10 cellular contexts compared by ENCODE assay signal in genomic region chr19:15280048-15280725, GRCh38. TPM values are rescaled to one million over a fixed set of nuclear protein-coding genes. Genes with fewer than 3 reads are reported as not detected.
DNase-seq lines count a peak whose midpoint lies in the region; FAIRE-seq and TF ChIP-seq lines count a peak whose summit lies in the region.
"Had no signal": no experiment of that assay in that cellular context is flagged by ENCODE, and none has a peak within 500 bp of the region (broad histone marks: within the 10 kb centered on the region; RNA-seq: fewer than 3 reads in every experiment).

No MANE protein-coding gene starts in this region.

- H3K4me3 Mint-ChIP-seq in neural progenitor cell, result peak overlapping the region; percentile 72

- H2AFZ ChIP-seq in ACC112 (ENCODE audit: low read length, unreplicated experiment) (no peak overlapping the region), neural progenitor cell (replicated peaks) (no peak overlapping the region)

- peak overlapping the region; percentile 74 for H3K27ac Mint-ChIP-seq in neural progenitor cell

- no peaks in the 10 kb centered on the region for H3K27me3 ChIP-seq in ACC112 (ENCODE audit: insufficient read depth, low read length)
- no peaks in the 10 kb centered on the region for H3K27me3 ChIP-seq in esophagus (ENCODE audit: control insufficient read depth in 1 of 2, insufficient read depth in 2 of 2, low read length in 2 of 2)
- no peaks in the 10 kb centered on the region for H3K27me3 ChIP-seq in neural progenitor cell
- H3K27me3 ChIP-seq in small intestine (ENCODE audit: control insufficient read depth in 2 of 2, insufficient read depth in 2 of 2, low read length in 2 of 2), result no peaks in the 10 kb centered on the region

- H3K4me1 ChIP-seq in ACC112 (ENCODE audit: control insufficient read depth, insufficient read depth, low read length, unreplicated experiment) (peaks cover 39% of the 10 kb centered on the region), esophagus (ENCODE audit: control insufficient read depth in 2 of 2, insufficient read depth in 2 of 2, low read length in 1 of 2) (peaks cover 28 to 50% of the 10 kb centered on the region in 2 donors), neural progenitor cell (peaks cover 49% of the 10 kb centered on the region), small intestine (ENCODE audit: control insufficient read depth in 2 of 2, insufficient read depth in 1 of 2, low read depth in 1 of 2, low read length in 1 of 2) (peaks cover 5 to 39% of the 10 kb centered on the region in 2 donors)

- no peak overlapping the region for H3K4me3 ChIP-seq in ACC112 (ENCODE audit: low read depth, low read length)
- no peak overlapping the region for H3K4me3 ChIP-seq in esophagus (ENCODE audit: low read depth in 1 of 2, low read length in 2 of 2)
- H3K4me3 ChIP-seq in neural progenitor cell, result peak overlapping the region; percentile 37
- no peak overlapping the region for H3K4me3 ChIP-seq in small intestine (ENCODE audit: low read depth in 1 of 2, low read length in 2 of 2)

- peaks cover 30% of the 10 kb centered on the region for H3F3A ChIP-seq in neural progenitor cell (ENCODE audit: low read depth)

- DNase-seq in NCI-H82 (lab: John Stamatoyannopoulos, UW), result peak; percentile 91
- no peak for DNase-seq in neural progenitor cell (ENCODE audit: low spot score)
- no peak for DNase-seq in small intestine
- no peak for DNase-seq in A172 (ENCODE audit: low spot score)
- DNase-seq in amygdala (lab: John Stamatoyannopoulos, UW), result no peak
- DNase-seq in erythroblast (lab: John Stamatoyannopoulos, UW), result no peak
- DNase-seq: DND-41 had no signal

- H3K4me1 Mint-ChIP-seq in neural progenitor cell, result peaks cover 71% of the 10 kb centered on the region

- no peaks in the 10 kb centered on the region for H3K36me3 Mint-ChIP-seq in neural progenitor cell

- peaks cover 92% of the 10 kb centered on the region for H3K79me2 ChIP-seq in ACC112 (ENCODE audit: control insufficient read depth, insufficient read depth, low read length, unreplicated experiment)
- peaks cover 100% of the 10 kb centered on the region for H3K79me2 ChIP-seq in neural progenitor cell (ENCODE audit: low read depth)

- H3K9me3 Mint-ChIP-seq in neural progenitor cell, result no peaks in the 10 kb centered on the region

- TF ChIP-seq CTCF in neural progenitor cell (IDR thresholded peaks at IDR 0.05), result no peak

- no peaks in the 10 kb centered on the region for H3K36me3 ChIP-seq in ACC112 (ENCODE audit: insufficient read depth, low read length)
- H3K36me3 ChIP-seq in esophagus (ENCODE audit: control insufficient read depth in 2 of 2, insufficient read depth in 2 of 2, low read length in 1 of 2), result no peaks in the 10 kb centered on the region
- H3K36me3 ChIP-seq in neural progenitor cell, result no peaks in the 10 kb centered on the region
- peaks cover 0 to 2% of the 10 kb centered on the region in 2 donors for H3K36me3 ChIP-seq in small intestine (ENCODE audit: control insufficient read depth in 2 of 2, insufficient read depth in 2 of 2, low read length in 2 of 2)

- no peak for TF ChIP-seq POLR2A in erythroblast (IDR thresholded peaks at IDR 0.05; ENCODE audit: low read length)

- 58 to 59% methylated on average over 6 of the region's 6 CpGs for WGBS in esophagus, 2 donors
- 54 to 63% (median 56%) methylated on average over 6 of the region's 6 CpGs for WGBS in small intestine, 3 donors

- H3K27ac ChIP-seq in ACC112 (ENCODE audit: low read depth, low read length) (peak overlapping the region; percentile 41; the same call in 1 of the 2 replicates), esophagus (ENCODE audit: low read depth in 2 of 2, low read length in 1 of 2) (peak overlapping the region; percentile 68 to 80), neural progenitor cell (peak overlapping the region; percentile 94), small intestine (ENCODE audit: low read depth in 1 of 2, low read length in 1 of 2) (no peak overlapping the region)

- peaks cover 3% of the 10 kb centered on the region for H3K27me3 Mint-ChIP-seq in neural progenitor cell (ENCODE audit: insufficient read depth, low read depth)

- peak overlapping the region; percentile 75 for H3K4me2 ChIP-seq in neural progenitor cell

- no peak for FAIRE-seq in small intestine (lab: Jason Lieb, UNC)
- FAIRE-seq: bronchial epithelial cell had no signal

- no peak overlapping the region for H3K9ac ChIP-seq in neural progenitor cell

- H3K9me3 ChIP-seq in esophagus (ENCODE audit: control insufficient read depth in 2 of 2, insufficient read depth in 1 of 2, low read depth in 1 of 2, low read length in 1 of 2), result no peaks in the 10 kb centered on the region
- H3K9me3 ChIP-seq in neural progenitor cell (ENCODE audit: low read depth), result no peaks in the 10 kb centered on the region
- H3K9me3 ChIP-seq in small intestine (ENCODE audit: control insufficient read depth, low read depth), result no peaks in the 10 kb centered on the region

- H4K20me1 ChIP-seq in neural progenitor cell (ENCODE audit: low read depth), result peaks cover 100% of the 10 kb centered on the region

RNA-seq across cellular contexts. Expression of gene EPHX3, which starts 47.9 kb away (rescaled TPM):
- polyA plus RNA-seq in esophagus, result 10 to 100 TPM; 30.4 to 69.8 TPM
- total RNA-seq in neural progenitor cell (ENCODE audit: low replicate concordance), result 2.2 and 2.3 TPM in 2 replicates
- polyA plus RNA-seq in small intestine, result under 1 TPM in 1 of 3 donors, not detected in 2; 0.76 TPM
- not detected in 2 replicates for total RNA-seq in A172 (2014; rRNA removed; shearing (Covaris generic))

RNA-seq across cellular contexts. Expression of gene BRD4, which starts 52.2 kb away (rescaled TPM):
- polyA plus RNA-seq in esophagus (10 to 100 TPM; 13.9 to 27.4 TPM), small intestine (10 to 100 TPM; 15.7 to 27.0 (median 22.4) TPM)
- 14.5 and 20.9 TPM in 2 replicates for total RNA-seq in neural progenitor cell (ENCODE audit: low replicate concordance)
- 7.1 and 19.1 TPM in 2 replicates for total RNA-seq in A172 (2014; rRNA removed; shearing (Covaris generic))

Comparison
In these comparisons a context has a peak if more than half of its experiments do, and no peak if none do; other contexts are left out.
1. H3K27ac ChIP-seq: peak in ACC112 (single experiment), esophagus (2 of 2) and neural progenitor cell (single experiment); none in small intestine (0 of 2).